In the genomic region with DNA sequence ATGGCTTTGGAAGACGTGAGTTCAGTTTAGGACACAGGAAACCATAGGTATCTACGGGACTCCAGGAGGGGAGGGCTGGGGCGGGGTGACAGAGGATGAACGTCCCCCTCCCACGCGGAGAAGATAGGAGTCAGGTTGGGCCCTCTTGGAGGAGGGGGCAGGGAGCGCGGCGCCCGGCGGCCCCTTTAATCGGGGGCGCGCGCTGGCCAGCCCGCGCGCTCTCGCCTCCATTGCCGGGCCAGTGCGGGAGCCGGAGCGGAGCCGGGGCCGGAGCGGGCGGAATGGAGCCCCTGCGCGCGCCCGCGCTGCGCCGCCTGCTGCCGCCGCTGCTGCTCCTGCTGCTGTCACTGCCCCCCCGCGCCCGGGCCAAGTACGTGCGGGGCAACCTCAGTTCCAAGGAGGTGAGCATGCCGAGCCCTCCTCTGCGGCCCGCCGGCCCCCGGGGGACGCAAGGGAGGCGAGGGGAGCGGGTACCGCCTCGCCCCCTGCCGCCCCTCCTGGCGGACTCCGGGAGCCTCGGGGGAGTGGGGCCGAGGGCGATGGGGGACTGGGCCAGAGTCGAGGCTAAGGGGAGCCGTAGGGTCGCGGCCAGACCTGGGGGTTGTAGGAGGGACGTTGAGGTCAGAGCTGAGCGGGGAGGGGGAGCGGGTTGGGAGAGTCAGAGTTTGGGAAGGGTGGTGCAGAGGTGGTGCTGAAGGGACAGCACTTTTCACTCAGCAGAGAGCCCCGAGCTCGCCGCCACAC, we compare ENCODE assay signal across 8 cellular contexts. TPM values are rescaled to one million over a fixed set of nuclear protein-coding genes. Genes with fewer than 3 reads are reported as not detected.
DNase-seq lines count a peak whose midpoint lies in the region; ATAC-seq, FAIRE-seq and TF ChIP-seq lines count a peak whose summit lies in the region.

Gene TMEM145 (plus strand): TSS at position 214 of the 744 bp plus-strand sequence. CDS start 68 bp downstream, at position 282.

- H3K4me1 Mint-ChIP-seq in CD14-positive monocyte (peaks cover 25% of the 10 kb centered on the region), osteocyte (ENCODE audit: unreplicated experiment) (peaks cover 11% of the 10 kb centered on the region)
- peaks cover 23% of the 10 kb centered on the region for H3K4me1 Mint-ChIP-seq in activated naive CD8-positive, alpha-beta T cell treated with anti-CD3 and anti-CD28 coated beads, Interleukin-2, amount 50 U/mL, for 24 hours

- no peaks in the 10 kb centered on the region for H3K4me1 ChIP-seq in cardiac muscle cell (ENCODE audit: low read depth)

- no peak for TF ChIP-seq POLR2A in H54 (IDR thresholded peaks at IDR 0.05; ENCODE audit: low read depth, low read length)

- peaks cover 21% of the 10 kb centered on the region for H3K27me3 ChIP-seq in cardiac muscle cell

- H3K9me3 ChIP-seq in cardiac muscle cell (ENCODE audit: low read depth) = no peaks in the 10 kb centered on the region

- intact Hi-C loops in CD14-positive monocyte (cut with micrococcal nuclease) = no loop called here

- H3K27me3 Mint-ChIP-seq in CD14-positive monocyte (ENCODE audit: low read depth in 3 of 3) (peaks cover 47 to 55% (median 49%) of the 10 kb centered on the region in 3 donors), osteocyte (ENCODE audit: unreplicated experiment) (peaks cover 13% of the 10 kb centered on the region)
- peaks cover 36% of the 10 kb centered on the region for H3K27me3 Mint-ChIP-seq in activated naive CD8-positive, alpha-beta T cell treated with anti-CD3 and anti-CD28 coated beads, Interleukin-2, amount 50 U/mL, for 24 hours

- no peak within 1 kb of the TSS for H3K27ac ChIP-seq in cardiac muscle cell

- FAIRE-seq in H54 (lab: Jason Lieb, UNC) = no peak

- DNase-seq in CD14-positive monocyte (ENCODE audit: low spot score) (no peak), H54 (ENCODE audit: insufficient read length, low spot score) (peak; percentile 92), NCI-H774 (lab: John Stamatoyannopoulos, UW) (peak; percentile 53), cardiac muscle cell (ENCODE audit: low read depth in 1 of 2, low spot score in 1 of 2) (peak; percentile 52 to 84), osteocyte (ENCODE audit: extremely low spot score, unreplicated experiment) (no peak), SKM-1 (lab: John Stamatoyannopoulos, UW; ENCODE audit: unreplicated experiment) (no peak)
- peak; percentile 61 for DNase-seq in activated naive CD8-positive, alpha-beta T cell treated with anti-CD3 and anti-CD28 coated beads, Interleukin-2, amount 50 U/mL, for 24 hours

- H3K4me3 ChIP-seq in cardiac muscle cell = peak within 1 kb of the TSS; percentile 49

- H3K4me3 Mint-ChIP-seq in CD14-positive monocyte (peak within 1 kb of the TSS; percentile 51 to 84), osteocyte (ENCODE audit: unreplicated experiment) (peak within 1 kb of the TSS; percentile 63)
- H3K4me3 Mint-ChIP-seq in activated naive CD8-positive, alpha-beta T cell treated with anti-CD3 and anti-CD28 coated beads, Interleukin-2, amount 50 U/mL, for 24 hours = peak within 1 kb of the TSS; percentile 67

- H3K27ac Mint-ChIP-seq in CD14-positive monocyte (peak within 1 kb of the TSS in 1 of 7 donors; percentile 11), osteocyte (ENCODE audit: unreplicated experiment) (no peak within 1 kb of the TSS)
- no peak within 1 kb of the TSS for H3K27ac Mint-ChIP-seq in activated naive CD8-positive, alpha-beta T cell treated with anti-CD3 and anti-CD28 coated beads, Interleukin-2, amount 50 U/mL, for 24 hours

- H3K9me3 Mint-ChIP-seq in CD14-positive monocyte (peaks cover 0 to 7% (median 2%) of the 10 kb centered on the region in 7 donors), osteocyte (ENCODE audit: unreplicated experiment) (no peaks in the 10 kb centered on the region)
- no peaks in the 10 kb centered on the region for H3K9me3 Mint-ChIP-seq in activated naive CD8-positive, alpha-beta T cell treated with anti-CD3 and anti-CD28 coated beads, Interleukin-2, amount 50 U/mL, for 24 hours

- TF ChIP-seq CTCF in CD14-positive monocyte (IDR thresholded peaks at IDR 0.05) (no peak), cardiac muscle cell (IDR thresholded peaks at IDR 0.05; ENCODE audit: low read depth, low read length) (peak; percentile 21), osteocyte (IDR thresholded peaks at IDR 0.05) (no peak)

- H3K36me3 Mint-ChIP-seq in CD14-positive monocyte (peaks cover 0 to 6% of the 10 kb centered on the region in 2 donors), osteocyte (ENCODE audit: unreplicated experiment) (no peaks in the 10 kb centered on the region)
- H3K36me3 Mint-ChIP-seq in activated naive CD8-positive, alpha-beta T cell treated with anti-CD3 and anti-CD28 coated beads, Interleukin-2, amount 50 U/mL, for 24 hours (ENCODE audit: low read depth) = no peaks in the 10 kb centered on the region

- peak; percentile 67 for ATAC-seq in activated naive CD8-positive, alpha-beta T cell treated with anti-CD3 and anti-CD28 coated beads, Interleukin-2, amount 50 U/mL, for 24 hours
- no peak for ATAC-seq in GM21619 (IDR thresholded peaks at IDR 0.05; ENCODE audit: unreplicated experiment)

- no peaks in the 10 kb centered on the region for H3K36me3 ChIP-seq in cardiac muscle cell

RNA-seq across cellular contexts. Expression of gene TMEM145, which starts in this region (rescaled TPM):
- polyA plus RNA-seq in CD14-positive monocyte (not detected), cardiac muscle cell (0.47 and 3.8 TPM in 2 replicates)
- total RNA-seq in cardiac muscle cell (0.18 and 3.7 TPM in 2 replicates), osteocyte (0.21 and 0.78 TPM in 2 replicates)

Comparison
In these comparisons a context has a peak if more than half of its experiments do, and no peak if none do; other contexts are left out.
1. DNase-seq: peak in H54 (single experiment), NCI-H774 (single experiment), activated naive CD8-positive, alpha-beta T cell treated with anti-CD3 and anti-CD28 coated beads, Interleukin-2, amount 50 U/mL, for 24 hours (single experiment) and cardiac muscle cell (2 of 2); none in CD14-positive monocyte (single experiment), osteocyte (single experiment) and SKM-1 (single experiment).
2. Peak in every context shown above with its lines, with median percentiles within 50 percentile points of each other: H3K4me3 Mint-ChIP-seq.